ENCODE assay signal across 11 cellular contexts in the genomic region with DNA sequence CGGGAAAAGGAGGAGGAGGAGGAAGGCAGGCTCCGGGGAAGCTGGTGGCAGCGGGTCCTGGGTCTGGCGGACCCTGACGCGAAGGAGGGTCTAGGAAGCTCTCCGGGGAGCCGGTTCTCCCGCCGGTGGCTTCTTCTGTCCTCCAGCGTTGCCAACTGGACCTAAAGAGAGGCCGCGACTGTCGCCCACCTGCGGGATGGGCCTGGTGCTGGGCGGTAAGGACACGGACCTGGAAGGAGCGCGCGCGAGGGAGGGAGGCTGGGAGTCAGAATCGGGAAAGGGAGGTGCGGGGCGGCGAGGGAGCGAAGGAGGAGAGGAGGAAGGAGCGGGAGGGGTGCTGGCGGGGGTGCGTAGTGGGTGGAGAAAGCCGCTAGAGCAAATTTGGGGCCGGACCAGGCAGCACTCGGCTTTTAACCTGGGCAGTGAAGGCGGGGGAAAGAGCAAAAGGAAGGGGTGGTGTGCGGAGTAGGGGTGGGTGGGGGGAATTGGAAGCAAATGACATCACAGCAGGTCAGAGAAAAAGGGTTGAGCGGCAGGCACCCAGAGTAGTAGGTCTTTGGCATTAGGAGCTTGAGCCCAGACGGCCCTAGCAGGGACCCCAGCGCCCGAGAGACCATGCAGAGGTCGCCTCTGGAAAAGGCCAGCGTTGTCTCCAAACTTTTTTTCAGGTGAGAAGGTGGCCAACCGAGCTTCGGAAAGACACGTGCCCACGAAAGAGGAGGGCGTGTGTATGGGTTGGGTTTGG. TPM values are rescaled to one million over a fixed set of nuclear protein-coding genes. Genes with fewer than 3 reads are reported as not detected.
DNase-seq lines count a peak whose midpoint lies in the region; ATAC-seq, FAIRE-seq and TF ChIP-seq lines count a peak whose summit lies in the region.
"Had no signal": no experiment of that assay in that cellular context is flagged by ENCODE, and none has a peak within 500 bp of the region (broad histone marks: within the 10 kb centered on the region; RNA-seq: fewer than 3 reads in every experiment).

Gene CFTR (plus strand): TSS at position 546 of the 745 bp plus-strand sequence. CDS start 70 bp downstream, at position 616.

- no peak for DNase-seq in AG04450 (ENCODE audit: low read depth, low spot score)
- no peak for DNase-seq in astrocyte (ENCODE audit: low read depth)
- no peak for DNase-seq in right atrium auricular region (ENCODE audit: low spot score)
- no peak for DNase-seq in osteocyte (ENCODE audit: extremely low spot score, unreplicated experiment)
- DNase-seq in inferior parietal cortex (ENCODE audit: extremely low spot score): no peak
- no peak for DNase-seq in CD14-positive monocyte (ENCODE audit: low spot score)
- DNase-seq in NOMO-1 treated with DMSO at 0.1 percent for 48 hours (lab: John Stamatoyannopoulos, UW; ENCODE audit: unreplicated experiment): no peak
- DNase-seq: activated CD8-positive, alpha-beta memory T cell treated with anti-CD3 and anti-CD28 coated beads, Interleukin-2, amount 50 U/mL, for 4 hours; AML-193; Karpas-422 had no signal

- H3K36me3 ChIP-seq in astrocyte (ENCODE audit: insufficient read depth, low read length) (no peaks in the 10 kb centered on the region), right atrium auricular region (no peaks in the 10 kb centered on the region)

- no peaks in the 10 kb centered on the region for H3K79me2 ChIP-seq in astrocyte (ENCODE audit: insufficient read depth, low read length)

- POLR2A ChIA-PET in AG04450 (lab: Yijun Ruan, JAX): no interaction called here

- peak within 1 kb of the TSS; percentile 88 for H3K4me2 ChIP-seq in astrocyte (ENCODE audit: low read length)

- peak within 1 kb of the TSS; percentile 5 for H3K9ac ChIP-seq in astrocyte (ENCODE audit: low read length)

- H3K27ac Mint-ChIP-seq in astrocyte (ENCODE audit: unreplicated experiment) (no peak within 1 kb of the TSS), osteocyte (ENCODE audit: unreplicated experiment) (no peak within 1 kb of the TSS), CD14-positive monocyte (no peak within 1 kb of the TSS)

- no peaks in the 10 kb centered on the region for H3K9me3 ChIP-seq in AG04450 (ENCODE audit: control insufficient read depth, insufficient read depth, low read length)
- H3K9me3 ChIP-seq in astrocyte (ENCODE audit: insufficient read depth, low read depth, low read length): no peaks in the 10 kb centered on the region
- H3K9me3 ChIP-seq in right atrium auricular region: no peaks in the 10 kb centered on the region

- no peak for TF ChIP-seq CTCF in AG04450 (IDR thresholded peaks at IDR 0.05; ENCODE audit: low read depth, low read length)
- no peak for TF ChIP-seq CTCF in astrocyte (IDR thresholded peaks at IDR 0.05; ENCODE audit: insufficient read depth, low read depth, low read length)
- no peak for TF ChIP-seq CTCF in right atrium auricular region (IDR thresholded peaks at IDR 0.05)
- TF ChIP-seq CTCF in osteocyte (IDR thresholded peaks at IDR 0.05): no peak
- no peak for TF ChIP-seq CTCF in CD14-positive monocyte (IDR thresholded peaks at IDR 0.05)

- CTCF ChIA-PET in AG04450 (lab: Charles Lee): interaction anchor here (2.6 kb wide), 1 partner anchor 21 kb away, joined by 12 read pairs; no protein-coding TSS in a partner anchor

- intact Hi-C loops in CD14-positive monocyte (cut with micrococcal nuclease): no loop called here

- H3K27me3 Mint-ChIP-seq in astrocyte (ENCODE audit: low read depth, unreplicated experiment) (peaks cover 17% of the 10 kb centered on the region), osteocyte (ENCODE audit: unreplicated experiment) (peaks cover 55% of the 10 kb centered on the region), CD14-positive monocyte (ENCODE audit: low read depth in 3 of 3) (peaks cover 23 to 39% (median 35%) of the 10 kb centered on the region in 3 donors)

- H3K9me3 Mint-ChIP-seq in astrocyte (ENCODE audit: unreplicated experiment) (no peaks in the 10 kb centered on the region), osteocyte (ENCODE audit: unreplicated experiment) (no peaks in the 10 kb centered on the region), CD14-positive monocyte (peaks cover 0 to 10% (median 1%) of the 10 kb centered on the region in 7 donors)

- H3K4me1 Mint-ChIP-seq in astrocyte (ENCODE audit: low read depth, unreplicated experiment): no peaks in the 10 kb centered on the region
- H3K4me1 Mint-ChIP-seq in osteocyte (ENCODE audit: unreplicated experiment): peaks cover 11% of the 10 kb centered on the region
- H3K4me1 Mint-ChIP-seq in CD14-positive monocyte: no peaks in the 10 kb centered on the region

- H3K36me3 Mint-ChIP-seq in astrocyte (ENCODE audit: low read depth, unreplicated experiment) (no peaks in the 10 kb centered on the region), osteocyte (ENCODE audit: unreplicated experiment) (no peaks in the 10 kb centered on the region), CD14-positive monocyte (no peaks in the 10 kb centered on the region)

- peak within 1 kb of the TSS; percentile 76 for H2AFZ ChIP-seq in astrocyte (ENCODE audit: low read depth, low read length)

- no peak for FAIRE-seq in astrocyte (lab: Jason Lieb, UNC)

- H3K27ac ChIP-seq in AG04450 (ENCODE audit: low read depth, low read length): no peak within 1 kb of the TSS
- no peak within 1 kb of the TSS for H3K27ac ChIP-seq in astrocyte (ENCODE audit: low read depth, low read length)
- no peak within 1 kb of the TSS for H3K27ac ChIP-seq in right atrium auricular region

- H3K4me3 Mint-ChIP-seq in astrocyte (ENCODE audit: unreplicated experiment) (peak within 1 kb of the TSS; percentile 72), osteocyte (ENCODE audit: unreplicated experiment) (peak within 1 kb of the TSS; percentile 53), CD14-positive monocyte (peak within 1 kb of the TSS in 1 of 2 donors; percentile 63)

- no peaks in the 10 kb centered on the region for H4K20me1 ChIP-seq in astrocyte (ENCODE audit: insufficient read depth, low read length)

- H3K4me3 ChIP-seq in AG04450 (ENCODE audit: low read depth, low read length) (peak within 1 kb of the TSS; percentile 50), astrocyte (ENCODE audit: insufficient read depth, low read depth, low read length) (peak within 1 kb of the TSS; percentile 39), right atrium auricular region (peak within 1 kb of the TSS; percentile 19 to 28)

- ATAC-seq in GM18868 (IDR thresholded peaks at IDR 0.05; ENCODE audit: unreplicated experiment): no peak

- H3K27me3 ChIP-seq in AG04450 (ENCODE audit: control insufficient read depth, insufficient read depth, low read length): peaks cover 24% of the 10 kb centered on the region
- H3K27me3 ChIP-seq in astrocyte (ENCODE audit: insufficient read depth, low read length): peaks cover 23% of the 10 kb centered on the region
- no peaks in the 10 kb centered on the region for H3K27me3 ChIP-seq in right atrium auricular region

- no peaks in the 10 kb centered on the region for H3K4me1 ChIP-seq in astrocyte (ENCODE audit: insufficient read depth, low read length)
- peaks cover 0 to 6% of the 10 kb centered on the region in 2 donors for H3K4me1 ChIP-seq in right atrium auricular region

RNA-seq across cellular contexts. Expression of gene CFTR, which starts in this region (rescaled TPM):
- polyA plus RNA-seq in AG04450 (2011; rRNA removed) (0.16 and 0.37 TPM in 2 replicates), CD14-positive monocyte (not detected)
- polyA minus RNA-seq in AG04450 (2011; rRNA and poly(A)+ RNA removed): 0.23 and 0.61 TPM in 2 replicates
- total RNA-seq in astrocyte (0.38 and 2.5 TPM in 2 replicates), right atrium auricular region (1 to 10 TPM in 1 of 2 donors, under 1 TPM in 1; 0.67 to 1.3 TPM), osteocyte (not detected in 2 replicates)
